In the genomic region with DNA sequence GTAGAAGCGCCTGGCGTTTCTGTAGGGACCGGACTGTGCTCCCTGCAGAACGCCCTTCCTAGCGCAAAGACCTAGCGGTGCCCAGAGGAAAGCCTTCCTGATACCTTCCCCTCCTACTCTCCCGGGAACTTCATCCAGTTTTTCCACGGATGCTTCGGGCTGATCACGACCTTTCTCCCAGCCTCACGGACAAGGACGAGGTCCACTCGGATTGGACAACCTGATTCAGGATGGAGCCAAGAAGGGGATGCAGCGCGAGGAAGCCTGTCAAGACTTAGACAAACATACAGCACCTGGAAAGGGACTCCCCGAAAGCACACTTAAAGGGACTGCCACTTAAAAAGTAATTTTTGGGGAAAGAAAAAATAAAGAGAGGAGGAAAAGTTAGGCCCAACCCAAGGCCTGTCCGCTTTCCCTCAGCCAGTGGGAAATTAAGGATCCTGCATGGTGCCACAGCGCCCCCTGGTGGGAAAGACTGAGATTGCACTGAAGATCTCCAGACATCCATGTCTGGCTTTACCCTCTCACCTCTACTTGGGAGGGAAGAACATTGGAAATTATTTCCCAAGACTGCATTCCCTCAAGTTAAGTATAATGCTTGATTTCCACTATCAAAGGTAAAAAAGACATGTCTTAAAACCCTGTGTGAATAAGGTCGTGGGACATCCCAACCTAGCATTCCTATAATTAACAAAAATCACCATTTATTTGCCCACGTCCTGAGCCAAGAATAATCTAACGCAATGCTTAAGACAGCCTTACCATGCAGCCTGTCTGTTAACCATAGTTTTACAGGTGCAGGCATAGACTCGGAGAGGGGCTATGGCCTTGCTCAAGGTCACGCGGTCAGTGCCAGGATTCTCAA, we compare ENCODE assay signal across 7 cellular contexts. TPM values are rescaled to one million over a fixed set of nuclear protein-coding genes. Genes with fewer than 3 reads are reported as not detected.
DNase-seq lines count a peak whose midpoint lies in the region; ATAC-seq and TF ChIP-seq lines count a peak whose summit lies in the region.

No MANE protein-coding gene starts in this region.

- H3K9me3 ChIP-seq in MM.1S (replicated peaks; ENCODE audit: insufficient read depth, low read length) (no peaks in the 10 kb centered on the region), left lung (no peaks in the 10 kb centered on the region)

- H4K20me1 ChIP-seq in MM.1S (ENCODE audit: insufficient read depth, low read length): no peaks in the 10 kb centered on the region

- POLR2A ChIA-PET in activated B cell treated with CpG ODN at 0.5 μM for 24 hours (lab: Charles Lee): no interaction called here

- H3K36me3 ChIP-seq in MM.1S (replicated peaks; ENCODE audit: insufficient read depth, low read length) (no peaks in the 10 kb centered on the region), left lung (no peaks in the 10 kb centered on the region)

- H3K27ac ChIP-seq in MM.1S (ENCODE audit: low read length) (no peak overlapping the region), left lung (no peak overlapping the region)

- H3K27ac Mint-ChIP-seq in activated B cell treated with CpG ODN at 0.5 μM for 24 hours: no peak overlapping the region

- DNase-seq in GM12864 (ENCODE audit: low read depth): no peak
- peak; percentile 40 for DNase-seq in MM.1S
- peak; percentile 60 for DNase-seq in activated B cell treated with CpG ODN at 0.5 μM for 24 hours
- peak; percentile 52 for DNase-seq in central memory CD4-positive, alpha-beta T cell
- peak; percentile 61 to 83 for DNase-seq in left lung
- peak; percentile 40 to 71 (median 49) for DNase-seq in stimulated activated CD4-positive, alpha-beta T cell treated with anti-CD3 and anti-CD28 coated beads, TNF-alpha, amount 100 ng/mL, for 1 hour (ENCODE audit: low read depth in 3 of 3, low spot score in 1 of 3)
- DNase-seq in NCI-H2107 treated with DMSO at 0.1 percent for 48 hours (lab: John Stamatoyannopoulos, UW; ENCODE audit: unreplicated experiment): no peak

- H3K79me2 ChIP-seq in MM.1S (ENCODE audit: low read length): no peaks in the 10 kb centered on the region

- H3K4me3 ChIP-seq in GM12864 (ENCODE audit: low read depth, low read length) (no peak overlapping the region), MM.1S (ENCODE audit: low read length) (no peak overlapping the region), left lung (no peak overlapping the region)

- H3K4me1 Mint-ChIP-seq in activated B cell treated with CpG ODN at 0.5 μM for 24 hours: no peaks in the 10 kb centered on the region

- H2AFZ ChIP-seq in MM.1S (ENCODE audit: low read length): no peak overlapping the region

- H3K4me2 ChIP-seq in MM.1S (ENCODE audit: low read depth, low read length): no peak overlapping the region

- H3K4me1 ChIP-seq in MM.1S (ENCODE audit: low read length) (no peaks in the 10 kb centered on the region), left lung (peaks cover 5 to 26% of the 10 kb centered on the region in 2 donors)

- H3K9me3 Mint-ChIP-seq in activated B cell treated with CpG ODN at 0.5 μM for 24 hours: no peaks in the 10 kb centered on the region

- no peaks in the 10 kb centered on the region for H3K27me3 Mint-ChIP-seq in activated B cell treated with CpG ODN at 0.5 μM for 24 hours

- H3F3A ChIP-seq in MM.1S (ENCODE audit: insufficient read depth, low read length): no peaks in the 10 kb centered on the region

- ATAC-seq in activated B cell treated with CpG ODN at 0.5 μM for 24 hours (ENCODE audit: low read depth): peak; percentile 56
- peak; percentile 70 for ATAC-seq in left lung

- H3K36me3 Mint-ChIP-seq in activated B cell treated with CpG ODN at 0.5 μM for 24 hours (ENCODE audit: low read depth): no peaks in the 10 kb centered on the region

- no peaks in the 10 kb centered on the region for H3K27me3 ChIP-seq in MM.1S (replicated peaks; ENCODE audit: insufficient read depth, low read length)
- no peaks in the 10 kb centered on the region for H3K27me3 ChIP-seq in left lung

- no peak overlapping the region for H3K4me3 Mint-ChIP-seq in activated B cell treated with CpG ODN at 0.5 μM for 24 hours

- no peak overlapping the region for H3K9ac ChIP-seq in MM.1S (ENCODE audit: low read length)

- H3K9me2 ChIP-seq in MM.1S (replicated peaks; ENCODE audit: insufficient read depth, low read length): no peaks in the 10 kb centered on the region

- peak; percentile 94 for TF ChIP-seq CTCF in GM12864 (IDR thresholded peaks at IDR 0.05; ENCODE audit: low read depth, low read length, missing control alignments)
- TF ChIP-seq CTCF in MM.1S (IDR thresholded peaks at IDR 0.05; ENCODE audit: low read length): peak; percentile 90
- TF ChIP-seq CTCF in activated B cell treated with CpG ODN at 0.5 μM for 24 hours (IDR thresholded peaks at IDR 0.05): peak; percentile 87
- TF ChIP-seq CTCF in left lung (IDR thresholded peaks at IDR 0.05): peak; percentile 95 to 99

- CTCF ChIA-PET in activated B cell treated with CpG ODN at 0.5 μM for 24 hours (lab: Charles Lee): interaction anchor here (1.0 to 1.5 kb wide), 5 partner anchors 11 to 1306 kb away, joined by 3 read pairs; no protein-coding TSS in a partner anchor

- intact Hi-C loops in activated B cell treated with CpG ODN at 0.5 μM for 24 hours (cut with micrococcal nuclease): loop anchor here (1.0 kb wide), 4 partner anchors 503 to 1306 kb away; partner anchors contain the start of gene ACKR3
- intact Hi-C loops in left lung (cut with DNase I): no loop called here

RNA-seq across cellular contexts. Expression of gene COPS8, which starts 13.4 kb away (rescaled TPM):
- 31.8 and 35.1 TPM in 2 replicates for total RNA-seq in activated B cell treated with CpG ODN at 0.5 μM for 24 hours
- 10 to 100 TPM; 44.4 to 47.2 TPM for total RNA-seq in left lung

Comparison
In these comparisons a context has a peak if more than half of its experiments do, and no peak if none do; other contexts are left out.
1. DNase-seq: peak in MM.1S (single experiment), activated B cell treated with CpG ODN at 0.5 μM for 24 hours (single experiment), central memory CD4-positive, alpha-beta T cell (single experiment), left lung (2 of 2) and stimulated activated CD4-positive, alpha-beta T cell treated with anti-CD3 and anti-CD28 coated beads, TNF-alpha, amount 100 ng/mL, for 1 hour (3 of 3); none in GM12864 (single experiment) and NCI-H2107 treated with DMSO at 0.1 percent for 48 hours (single experiment).
2. Peak in every context shown above with its lines, with median percentiles within 50 percentile points of each other: CTCF ChIP-seq.